ENCODE assay signal across 12 cellular contexts in the genomic region with DNA sequence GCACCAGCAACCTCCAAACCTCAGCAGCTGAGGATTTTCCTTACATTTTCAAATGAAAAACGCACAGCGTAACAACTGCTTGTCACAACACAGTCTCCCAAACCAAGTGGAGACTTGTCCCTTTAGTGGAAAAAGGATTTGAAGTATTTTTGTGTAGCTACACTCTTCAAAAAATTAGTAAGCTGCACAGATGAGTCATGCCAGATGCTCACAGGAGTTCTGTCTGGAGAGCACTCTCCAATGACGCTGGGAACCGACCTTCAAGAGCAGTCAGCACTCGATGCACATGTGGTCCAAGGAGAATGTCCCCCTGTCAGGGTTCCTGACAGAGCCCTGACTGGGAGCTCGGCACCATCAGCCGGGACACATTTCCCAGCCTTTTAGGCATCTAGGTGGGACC. TPM values are rescaled to one million over a fixed set of nuclear protein-coding genes. Genes with fewer than 3 reads are reported as not detected.
DNase-seq lines count a peak whose midpoint lies in the region; ATAC-seq and TF ChIP-seq lines count a peak whose summit lies in the region.
"Had no signal": no experiment of that assay in that cellular context is flagged by ENCODE, and none has a peak within 500 bp of the region (broad histone marks: within the 10 kb centered on the region; RNA-seq: fewer than 3 reads in every experiment).

No MANE protein-coding gene starts in this region.

- peaks cover 8% of the 10 kb centered on the region for H3K4me1 ChIP-seq in BE2C
- peaks cover 25% of the 10 kb centered on the region for H3K4me1 ChIP-seq in mesenchymal stem cell (ENCODE audit: control insufficient read depth, insufficient read depth, low read depth, low read length)

- H2BK120ac ChIP-seq in mesenchymal stem cell (ENCODE audit: low read depth, low read length): no peak overlapping the region

- no peak overlapping the region for H2AK5ac ChIP-seq in mesenchymal stem cell (ENCODE audit: low read length, severe bottlenecking)

- H3K4me2 ChIP-seq in mesenchymal stem cell (ENCODE audit: low read length, poor library complexity, severe bottlenecking): no peak overlapping the region

- no peak overlapping the region for H3K23ac ChIP-seq in mesenchymal stem cell (ENCODE audit: low read length in 2 of 2)

- no peaks in the 10 kb centered on the region for H3K27me3 ChIP-seq in BE2C
- no peaks in the 10 kb centered on the region for H3K27me3 ChIP-seq in MG63
- H3K27me3 ChIP-seq in mesenchymal stem cell (ENCODE audit: control insufficient read depth in 1 of 2, insufficient read depth in 1 of 2, low read length in 2 of 2): no peaks in the 10 kb centered on the region
- H3K27me3 ChIP-seq: Peyer's patch had no signal

- peaks cover 17% of the 10 kb centered on the region for H3K36me3 ChIP-seq in BE2C
- no peaks in the 10 kb centered on the region for H3K36me3 ChIP-seq in MG63
- H3K36me3 ChIP-seq in mesenchymal stem cell (ENCODE audit: control insufficient read depth in 1 of 2, insufficient read depth in 2 of 2, low read depth in 1 of 2, low read length in 2 of 2): peaks cover 35 to 56% of the 10 kb centered on the region in 2 experiments

- ATAC-seq in HG03108 (IDR thresholded peaks at IDR 0.05; ENCODE audit: unreplicated experiment) (no peak), HG03095 (IDR thresholded peaks at IDR 0.05; ENCODE audit: unreplicated experiment) (no peak)
- ATAC-seq: natural killer cell treated with Interleukin-12 subunit alpha and Interleukin-12 subunit beta and Interleukin-15 and Interleukin-18, amount 100 ng/mL, for 72 hours; stimulated activated effector memory CD8-positive, alpha-beta T cell treated with anti-CD3 and anti-CD28 coated beads, Interleukin-12 subunit alpha, Interleukin-12 subunit beta, amount 100 ng/mL, for 72 hours had no signal

- H3K18ac ChIP-seq in mesenchymal stem cell (ENCODE audit: low read depth in 1 of 2, low read length in 2 of 2): peak overlapping the region; percentile 5 to 58

- H3K79me1 ChIP-seq in mesenchymal stem cell (replicated peaks; ENCODE audit: low read length, poor library complexity, severe bottlenecking): peaks cover 42% of the 10 kb centered on the region

- H2AFZ ChIP-seq in mesenchymal stem cell (ENCODE audit: low read depth, low read length): no peak overlapping the region

- H2BK15ac ChIP-seq in mesenchymal stem cell (ENCODE audit: low read depth, poor library complexity, severe bottlenecking): no peak overlapping the region

- TF ChIP-seq CTCF in BE2C (IDR thresholded peaks at IDR 0.05; ENCODE audit: low read depth, low read length): no peak

- 22% methylated on average over 5 of the region's 7 CpGs for WGBS in mesenchymal stem cell

- no peak overlapping the region for H4K91ac ChIP-seq in mesenchymal stem cell (ENCODE audit: low read length)

- H4K8ac ChIP-seq in mesenchymal stem cell (ENCODE audit: low read length): no peak overlapping the region

- H3K27ac ChIP-seq in mesenchymal stem cell (ENCODE audit: low read length, poor library complexity, severe bottlenecking): no peak overlapping the region
- H3K27ac ChIP-seq: Peyer's patch had no signal

- no peak overlapping the region for H3K14ac ChIP-seq in mesenchymal stem cell (ENCODE audit: low read length in 2 of 2)

- H3K4ac ChIP-seq in mesenchymal stem cell (ENCODE audit: low read depth in 1 of 2, low read length in 2 of 2): no peak overlapping the region

- DNase-seq in BE2C: peak; percentile 46
- peak; percentile 19 for DNase-seq in MG63
- peak; percentile 23 for DNase-seq in dermis blood vessel endothelial cell
- DNase-seq in mesenchymal stem cell: peak; percentile 91
- DNase-seq in GM19238 (ENCODE audit: insufficient read length, low spot score): no peak
- DNase-seq in NCI-H2081 (lab: John Stamatoyannopoulos, UW): no peak
- DNase-seq: NCI-H2029 treated with DMSO at 0.1 percent for 48 hours, Peyer's patch had no signal

- H3K9me3 ChIP-seq in BE2C: no peaks in the 10 kb centered on the region
- no peaks in the 10 kb centered on the region for H3K9me3 ChIP-seq in MG63
- no peaks in the 10 kb centered on the region for H3K9me3 ChIP-seq in mesenchymal stem cell (ENCODE audit: control insufficient read depth, low read length)
- H3K9me3 ChIP-seq: Peyer's patch had no signal

- H2BK5ac ChIP-seq in mesenchymal stem cell (ENCODE audit: low read depth, low read length, poor library complexity, severe bottlenecking): no peak overlapping the region

- H3K9ac ChIP-seq in mesenchymal stem cell (ENCODE audit: low read length): peak overlapping the region; percentile 31

- H2BK12ac ChIP-seq in mesenchymal stem cell (ENCODE audit: low read length in 2 of 2): no peak overlapping the region

- H3K4me3 ChIP-seq in BE2C (ENCODE audit: low read depth, low read length): no peak overlapping the region
- no peak overlapping the region for H3K4me3 ChIP-seq in MG63
- H3K4me3 ChIP-seq in mesenchymal stem cell (ENCODE audit: insufficient read depth in 1 of 2, low read depth in 1 of 2, low read length in 2 of 2): no peak overlapping the region
- H3K4me3 ChIP-seq: Peyer's patch had no signal

RNA-seq across cellular contexts. Expression of gene MAP1LC3B, which starts 39.8 kb away (rescaled TPM):
- 64.2 TPM for polyA plus RNA-seq in BE2C (2012; ENCODE audit: insufficient read depth, insufficient read length, low read depth)
- 7.9 and 16.0 TPM in 2 replicates for total RNA-seq in MG63 (2014; rRNA removed; shearing (Covaris generic); ENCODE audit: low replicate concordance)
- total RNA-seq in dermis blood vessel endothelial cell: 23.3 and 44.8 TPM in 2 replicates
- 102 TPM for polyA plus RNA-seq in mesenchymal stem cell (2013, experiment 1 of 2)
- polyA plus RNA-seq in mesenchymal stem cell (2013, experiment 2 of 2): 105 TPM

RNA-seq across cellular contexts. Expression of gene FBXO31, which starts 48.4 kb away (rescaled TPM):
- polyA plus RNA-seq in BE2C (2012; ENCODE audit: insufficient read depth, insufficient read length, low read depth): 36.7 TPM
- 12.6 and 33.4 TPM in 2 replicates for total RNA-seq in MG63 (2014; rRNA removed; shearing (Covaris generic); ENCODE audit: low replicate concordance)
- total RNA-seq in dermis blood vessel endothelial cell: 24.4 and 36.1 TPM in 2 replicates
- polyA plus RNA-seq in mesenchymal stem cell (2013, experiment 1 of 2): 14.6 TPM
- polyA plus RNA-seq in mesenchymal stem cell (2013, experiment 2 of 2): 15.2 TPM

Comparison
In these comparisons a context has a peak if more than half of its experiments do, and no peak if none do; other contexts are left out.
1. DNase-seq: peak in BE2C (single experiment), MG63 (single experiment), dermis blood vessel endothelial cell (single experiment) and mesenchymal stem cell (single experiment); none in GM19238 (single experiment) and NCI-H2081 (0 of 2).